5 cellular contexts compared by ENCODE assay signal in genomic region chr2:225047507-225047906, GRCh38. TPM values are rescaled to one million over a fixed set of nuclear protein-coding genes. Genes with fewer than 3 reads are reported as not detected.
A peak's percentile ranks its signal among the peaks of the same experiment; 100 is the strongest.
DNase-seq lines count a peak whose midpoint lies in the region; ATAC-seq and TF ChIP-seq lines count a peak whose summit lies in the region.
"Not testable (repeated sequence)": the region's sequence is repeated elsewhere in the genome, so short reads cannot be mapped to it uniquely, and the experiment has no call there.

No MANE protein-coding gene starts in this region.

- POLR2A ChIA-PET in WTC11 (lab: Charles Lee) = not testable (repeated sequence)

- H3K4me3 Mint-ChIP-seq in WTC11; activated naive CD4-positive, alpha-beta T cell treated with anti-CD3 and anti-CD28 coated beads, Interleukin-2, amount 10 ng/mL, durations not matched to agents 7 days and 5 days: not testable (repeated sequence)

- CTCF ChIA-PET in WTC11 (lab: Charles Lee); activated naive CD4-positive, alpha-beta T cell treated with anti-CD3 and anti-CD28 coated beads, Interleukin-2, amount 10 ng/mL, durations not matched to agents 7 days and 5 days (lab: Charles Lee): not testable (repeated sequence)

- H3K27me3 Mint-ChIP-seq in WTC11 (ENCODE audit: low read depth) = peaks cover 32% of the 10 kb centered on the region
- H3K27me3 Mint-ChIP-seq in activated naive CD4-positive, alpha-beta T cell treated with anti-CD3 and anti-CD28 coated beads, Interleukin-2, amount 10 ng/mL, durations not matched to agents 7 days and 5 days = peaks cover 30% of the 10 kb centered on the region

- not testable (repeated sequence) for H3K27ac Mint-ChIP-seq in WTC11
- H3K27ac Mint-ChIP-seq in activated naive CD4-positive, alpha-beta T cell treated with anti-CD3 and anti-CD28 coated beads, Interleukin-2, amount 10 ng/mL, durations not matched to agents 7 days and 5 days = peak overlapping the region; percentile 79

- not testable (repeated sequence) for H3K9me3 Mint-ChIP-seq in WTC11; activated naive CD4-positive, alpha-beta T cell treated with anti-CD3 and anti-CD28 coated beads, Interleukin-2, amount 10 ng/mL, durations not matched to agents 7 days and 5 days

- not testable (repeated sequence) for H3K36me3 Mint-ChIP-seq in WTC11
- H3K36me3 Mint-ChIP-seq in activated naive CD4-positive, alpha-beta T cell treated with anti-CD3 and anti-CD28 coated beads, Interleukin-2, amount 10 ng/mL, durations not matched to agents 7 days and 5 days = peaks cover 19% of the 10 kb centered on the region

- not testable (repeated sequence) for H3K4me3 ChIP-seq in AG10803 (ENCODE audit: low read length); fibroblast of villous mesenchyme (ENCODE audit: low read depth, low read length)

- DNase-seq in AG10803 (ENCODE audit: low read depth) (peak; percentile 37), M059J (ENCODE audit: low read depth) (peak; percentile 65), fibroblast of villous mesenchyme (ENCODE audit: low read depth) (peak; percentile 65)
- not testable (repeated sequence) for DNase-seq in WTC11 (ENCODE audit: low spot score); activated naive CD4-positive, alpha-beta T cell treated with anti-CD3 and anti-CD28 coated beads, Interleukin-2, amount 10 ng/mL, durations not matched to agents 7 days and 5 days

- not testable (repeated sequence) for ATAC-seq in WTC11

- not testable (repeated sequence) for TF ChIP-seq CTCF in AG10803 (conservative IDR thresholded peaks at IDR 0.05; ENCODE audit: low read length); WTC11 (IDR thresholded peaks at IDR 0.05); fibroblast of villous mesenchyme (IDR thresholded peaks at IDR 0.05; ENCODE audit: insufficient read depth, low read depth, low read length)

- H3K4me1 Mint-ChIP-seq in WTC11 = not testable (repeated sequence)
- peaks cover 34% of the 10 kb centered on the region for H3K4me1 Mint-ChIP-seq in activated naive CD4-positive, alpha-beta T cell treated with anti-CD3 and anti-CD28 coated beads, Interleukin-2, amount 10 ng/mL, durations not matched to agents 7 days and 5 days

TF ChIP-seq in WTC11, 78 proteins besides CTCF, POLR2A, EP300 and RAD21:
- peak; percentile 46; the same call in 1 of the 2 replicates for TF ChIP-seq ZNF317 (CRISPR knock-in tag; IDR thresholded peaks at IDR 0.05; ENCODE audit: borderline replicate concordance, low read depth)

RNA-seq across cellular contexts. Expression of gene DOCK10, which starts 5.2 kb away (rescaled TPM):
- total RNA-seq in M059J (2014; rRNA removed; shearing (Covaris generic)) = 25.3 and 34.5 TPM in 2 replicates
- total RNA-seq in WTC11 (2021) (0.76 to 2.9 TPM (median 1.6 TPM) in 3 replicates), fibroblast of villous mesenchyme (20.7 and 26.1 TPM in 2 replicates)
